In the genomic region with DNA sequence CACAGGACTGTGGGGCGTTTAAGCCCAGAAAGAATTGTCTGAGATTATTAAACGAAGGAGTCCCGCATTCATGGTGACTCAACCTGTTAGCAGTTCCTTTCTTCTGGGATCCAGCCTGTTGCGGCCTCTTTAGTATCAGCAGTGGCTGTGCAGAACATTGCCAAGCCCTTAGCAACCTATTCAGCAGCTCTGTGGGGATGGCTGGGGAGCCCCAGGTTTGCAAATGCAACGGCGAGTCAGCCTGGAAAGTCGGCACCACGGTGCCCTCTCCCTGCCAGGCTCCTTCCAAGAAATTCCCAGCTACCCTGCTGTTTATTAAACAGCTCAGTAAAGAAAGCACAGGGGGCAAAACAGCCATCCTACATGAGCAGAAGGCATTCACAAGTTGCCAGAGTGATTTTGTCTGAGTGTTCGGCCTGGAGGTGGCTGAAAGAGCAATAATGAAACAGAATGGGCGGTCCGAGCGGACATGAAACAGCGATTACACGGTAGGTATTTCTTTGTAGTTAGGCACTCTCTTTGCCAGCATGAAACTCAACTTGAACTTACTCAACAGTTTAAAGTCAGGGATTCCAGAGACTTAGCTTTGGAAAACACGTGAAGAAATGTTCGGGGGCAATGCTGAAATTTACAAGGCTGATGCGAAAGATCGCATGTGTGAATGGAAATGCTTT, we compare ENCODE assay signal across 15 cellular contexts.
DNase-seq lines count a peak whose midpoint lies in the region; ATAC-seq and TF ChIP-seq lines count a peak whose summit lies in the region.
"Had no signal": no experiment of that assay in that cellular context is flagged by ENCODE, and none has a peak within 500 bp of the region (broad histone marks: within the 10 kb centered on the region; RNA-seq: fewer than 3 reads in every experiment).

No MANE protein-coding gene starts in this region.

- H3K36me3 ChIP-seq in hepatocyte (replicated peaks; ENCODE audit: insufficient read depth, low read depth) = no peaks in the 10 kb centered on the region
- H3K36me3 ChIP-seq in neural progenitor cell = no peaks in the 10 kb centered on the region
- H3K36me3 ChIP-seq: left ventricle myocardium inferior had no signal

- peaks cover 12% of the 10 kb centered on the region for H3K9me3 Mint-ChIP-seq in neural progenitor cell

- H3K4me3 Mint-ChIP-seq in neural progenitor cell = peak overlapping the region; percentile 1
- H3K4me3 Mint-ChIP-seq: T-helper 17 cell had no signal

- peak overlapping the region; percentile 81 for H3K27ac Mint-ChIP-seq in neural progenitor cell
- H3K27ac Mint-ChIP-seq: T-helper 17 cell had no signal

- H3K27me3 Mint-ChIP-seq in neural progenitor cell (ENCODE audit: insufficient read depth, low read depth) = peaks cover 18% of the 10 kb centered on the region

- no peaks in the 10 kb centered on the region for H3K9me2 ChIP-seq in hepatocyte (replicated peaks; ENCODE audit: insufficient read depth)

- H3K4me1 ChIP-seq in hepatocyte (ENCODE audit: insufficient read depth) (peaks cover 23% of the 10 kb centered on the region), neural progenitor cell (peaks cover 20% of the 10 kb centered on the region)

- DNase-seq in ELR (ENCODE audit: low read depth) (peak; percentile 52), hepatocyte (ENCODE audit: low spot score) (peak; percentile 44), neural progenitor cell (ENCODE audit: low spot score) (peak; percentile 60)
- no peak for DNase-seq in activated CD8-positive, alpha-beta memory T cell treated with anti-CD3 and anti-CD28 coated beads, Interleukin-2, amount 50 U/mL, for 4 hours
- DNase-seq: activated effector memory CD4-positive, alpha-beta T cell treated with Interleukin-2 at 50 U/mL for 16 hours; AML-193; DMS53; left ventricle myocardium inferior; NCI-H2029; stimulated activated CD4-positive, alpha-beta T cell treated with anti-CD3 and anti-CD28 coated beads, Interleukin-1b, Interleukin-23, amount 100 ng/mL, for 48 hours; T-helper 17 cell had no signal

- 47% methylated on average over 18 of the region's 18 CpGs for WGBS in hepatocyte (ENCODE audit: low lambda C conversion rate, missing lambda C conversion rate)

- ATAC-seq in SK-N-SH treated with all-trans-retinoic acid at 6 μM for 48 hours = peak; percentile 84
- ATAC-seq in HG03095 (IDR thresholded peaks at IDR 0.05; ENCODE audit: unreplicated experiment) = no peak
- no peak for ATAC-seq in GM21576 (IDR thresholded peaks at IDR 0.05; ENCODE audit: unreplicated experiment)
- no peak for ATAC-seq in GM19035 (IDR thresholded peaks at IDR 0.05; ENCODE audit: unreplicated experiment)
- ATAC-seq: T-helper 17 cell had no signal

- H3K36me3 Mint-ChIP-seq in neural progenitor cell = peaks cover 4% of the 10 kb centered on the region

- no peak overlapping the region for H3K27ac ChIP-seq in hepatocyte
- H3K27ac ChIP-seq in neural progenitor cell = no peak overlapping the region
- H3K27ac ChIP-seq: left ventricle myocardium inferior had no signal

- H3K4me2 ChIP-seq in hepatocyte = peak overlapping the region; percentile 56
- H3K4me2 ChIP-seq in neural progenitor cell = peak overlapping the region; percentile 65

- H3K4me3 ChIP-seq in hepatocyte (no peak overlapping the region), neural progenitor cell (no peak overlapping the region)
- H3K4me3 ChIP-seq: left ventricle myocardium inferior had no signal

- H3K4me1 Mint-ChIP-seq in neural progenitor cell = peaks cover 65% of the 10 kb centered on the region
- H3K4me1 Mint-ChIP-seq: T-helper 17 cell had no signal

- no peaks in the 10 kb centered on the region for H3K9me3 ChIP-seq in hepatocyte (ENCODE audit: low read depth)
- no peaks in the 10 kb centered on the region for H3K9me3 ChIP-seq in neural progenitor cell (ENCODE audit: low read depth)
- H3K9me3 ChIP-seq: left ventricle myocardium inferior had no signal

- H3K79me2 ChIP-seq in hepatocyte = no peaks in the 10 kb centered on the region
- no peaks in the 10 kb centered on the region for H3K79me2 ChIP-seq in neural progenitor cell (ENCODE audit: low read depth)

- peaks cover 13% of the 10 kb centered on the region for H3F3A ChIP-seq in neural progenitor cell (ENCODE audit: low read depth)

- TF ChIP-seq CTCF in hepatocyte (IDR thresholded peaks at IDR 0.05; ENCODE audit: poor library complexity) = no peak
- TF ChIP-seq CTCF in neural progenitor cell (IDR thresholded peaks at IDR 0.05) = no peak

- H2AFZ ChIP-seq in hepatocyte (no peak overlapping the region), neural progenitor cell (replicated peaks) (no peak overlapping the region)

- H4K20me1 ChIP-seq in hepatocyte (ENCODE audit: insufficient read depth, poor library complexity, severe bottlenecking) = no peaks in the 10 kb centered on the region
- no peaks in the 10 kb centered on the region for H4K20me1 ChIP-seq in neural progenitor cell (ENCODE audit: low read depth)

- H3K9ac ChIP-seq in neural progenitor cell = no peak overlapping the region

- no peaks in the 10 kb centered on the region for H3K27me3 ChIP-seq in hepatocyte
- H3K27me3 ChIP-seq in neural progenitor cell = no peaks in the 10 kb centered on the region

TF ChIP-seq in SK-N-SH treated with all-trans-retinoic acid at 6 μM for 48 hours, 23 proteins besides CTCF, POLR2A, EP300 and RAD21:
- no peak for TF ChIP-seq SNAI2 (CRISPR knock-in tag; IDR thresholded peaks at IDR 0.05)
- TF ChIP-seq OSR1 (CRISPR knock-in tag; IDR thresholded peaks at IDR 0.05) = no peak
- no peak for TF ChIP-seq RARB (CRISPR knock-in tag; IDR thresholded peaks at IDR 0.05)
- TF ChIP-seq ZNF565 (CRISPR knock-in tag; conservative IDR thresholded peaks at IDR 0.05; ENCODE audit: low read depth) = no peak
- TF ChIP-seq ZNF8 (CRISPR knock-in tag; IDR thresholded peaks at IDR 0.05) = no peak
- no peak for TF ChIP-seq TOX (CRISPR knock-in tag; IDR thresholded peaks at IDR 0.05; ENCODE audit: borderline replicate concordance)
- TF ChIP-seq, protein P1, sequence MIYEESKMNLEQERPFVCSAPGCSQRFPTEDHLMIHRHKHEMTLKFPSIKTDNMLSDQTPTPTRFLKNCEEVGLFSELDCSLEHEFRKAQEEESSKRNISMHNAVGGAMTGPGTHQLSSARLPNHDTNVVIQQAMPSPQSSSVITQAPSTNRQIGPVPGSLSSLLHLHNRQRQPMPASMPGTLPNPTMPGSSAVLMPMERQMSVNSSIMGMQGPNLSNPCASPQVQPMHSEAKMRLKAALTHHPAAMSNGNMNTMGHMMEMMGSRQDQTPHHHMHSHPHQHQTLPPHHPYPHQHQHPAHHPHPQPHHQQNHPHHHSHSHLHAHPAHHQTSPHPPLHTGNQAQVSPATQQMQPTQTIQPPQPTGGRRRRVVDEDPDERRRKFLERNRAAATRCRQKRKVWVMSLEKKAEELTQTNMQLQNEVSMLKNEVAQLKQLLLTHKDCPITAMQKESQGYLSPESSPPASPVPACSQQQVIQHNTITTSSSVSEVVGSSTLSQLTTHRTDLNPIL (CRISPR knock-in tag; IDR thresholded peaks at IDR 0.05; ENCODE audit: low read depth) = no peak
- TF ChIP-seq ZFP30 (CRISPR knock-in tag; IDR thresholded peaks at IDR 0.05) = no peak
- TF ChIP-seq GLIS3 (CRISPR knock-in tag; IDR thresholded peaks at IDR 0.05) = no peak
- no peak for TF ChIP-seq ISL1 (CRISPR knock-in tag; IDR thresholded peaks at IDR 0.05)
- TF ChIP-seq ZC3H10 (CRISPR knock-in tag; IDR thresholded peaks at IDR 0.05) = no peak
